9 cellular contexts compared by ENCODE assay signal in genomic region chr3:52820741-52821140, GRCh38. TPM values are rescaled to one million over a fixed set of nuclear protein-coding genes. Genes with fewer than 3 reads are reported as not detected.
DNase-seq lines count a peak whose midpoint lies in the region; ATAC-seq, FAIRE-seq and TF ChIP-seq lines count a peak whose summit lies in the region.
"Had no signal": no experiment of that assay in that cellular context is flagged by ENCODE, and none has a peak within 500 bp of the region (broad histone marks: within the 10 kb centered on the region; RNA-seq: fewer than 3 reads in every experiment).

No MANE protein-coding gene starts in this region.

- no peaks in the 10 kb centered on the region for H3K27me3 Mint-ChIP-seq in CD8-positive, alpha-beta T cell (ENCODE audit: low read depth)

- no peak for DNase-seq in CD8-positive, alpha-beta T cell
- DNase-seq in GM23248 (peak; percentile 50), kidney (no peak), NCI-H2171 (lab: John Stamatoyannopoulos, UW) (no peak)
- peak; percentile 34 to 44 for DNase-seq in activated CD4-positive, alpha-beta T cell treated with anti-CD3 and anti-CD28 coated beads, Interleukin-2, amount 50 U/mL, for 48 hours

- no peaks in the 10 kb centered on the region for H4K20me1 ChIP-seq in GM23248 (ENCODE audit: insufficient read depth)

- no peak overlapping the region for H3K4me3 ChIP-seq in CD8-positive, alpha-beta T cell (ENCODE audit: low read depth, low read length)
- no peak overlapping the region for H3K4me3 ChIP-seq in GM23248
- H3K4me3 ChIP-seq in kidney (ENCODE audit: low read length in 2 of 2), result no peak overlapping the region

- H3K9me3 Mint-ChIP-seq in CD8-positive, alpha-beta T cell, result no peaks in the 10 kb centered on the region

- H3K4me1 ChIP-seq in CD8-positive, alpha-beta T cell (ENCODE audit: insufficient read depth, low read length), result no peaks in the 10 kb centered on the region
- H3K4me1 ChIP-seq in GM23248 (ENCODE audit: insufficient read depth), result no peaks in the 10 kb centered on the region
- no peaks in the 10 kb centered on the region for H3K4me1 ChIP-seq in kidney (ENCODE audit: control insufficient read depth in 1 of 2, insufficient read depth in 1 of 2, low read depth in 1 of 2, low read length in 2 of 2)

- H3K27ac ChIP-seq in CD8-positive, alpha-beta T cell (ENCODE audit: low read depth, low read length), result no peak overlapping the region
- H3K27ac ChIP-seq in GM23248, result no peak overlapping the region
- H3K27ac ChIP-seq in kidney (ENCODE audit: low read depth in 2 of 2, low read length in 2 of 2), result no peak overlapping the region

- H3K36me3 Mint-ChIP-seq in CD8-positive, alpha-beta T cell, result peaks cover 8% of the 10 kb centered on the region

- FAIRE-seq in kidney (lab: Jason Lieb, UNC), result no peak
- FAIRE-seq: islet of Langerhans had no signal

- H3K4me2 ChIP-seq in GM23248 (ENCODE audit: unreplicated experiment), result no peak overlapping the region

- H3K4me3 Mint-ChIP-seq in CD8-positive, alpha-beta T cell, result no peak overlapping the region

- no peaks in the 10 kb centered on the region for H3K4me1 Mint-ChIP-seq in CD8-positive, alpha-beta T cell (ENCODE audit: low read depth)

- H3K79me2 ChIP-seq in GM23248 (ENCODE audit: insufficient read depth), result no peaks in the 10 kb centered on the region

- no peak for ATAC-seq in CD8-positive, alpha-beta T cell
- ATAC-seq in GM21447 (IDR thresholded peaks at IDR 0.05; ENCODE audit: unreplicated experiment) (no peak), GM18861 (IDR thresholded peaks at IDR 0.05; ENCODE audit: unreplicated experiment) (no peak), HG03378 (IDR thresholded peaks at IDR 0.05; ENCODE audit: unreplicated experiment) (no peak)

- no peak overlapping the region for H3K9ac ChIP-seq in GM23248
- H3K9ac ChIP-seq in kidney (ENCODE audit: low read length in 2 of 2), result no peak overlapping the region

- no peaks in the 10 kb centered on the region for H3K9me2 ChIP-seq in GM23248 (ENCODE audit: insufficient read depth)

- no peak overlapping the region for H2AFZ ChIP-seq in GM23248

- in situ Hi-C loops in GM23248 (cut with MboI), result no loop called here

- 40 to 46% methylated on average over 10 of the region's 10 CpGs for WGBS in GM23248 (ENCODE audit: low coverage in 1 of 2, low lambda C conversion rate in 2 of 2, missing lambda C conversion rate in 2 of 2), 2 experiments

- intact Hi-C loops in CD8-positive, alpha-beta T cell (cut with DNase I, micrococcal nuclease), result no loop called here
- intact Hi-C loops in kidney (cut with DNase I), result no loop called here

- peak; percentile 35 for TF ChIP-seq CTCF in CD8-positive, alpha-beta T cell (IDR thresholded peaks at IDR 0.05)
- TF ChIP-seq CTCF in kidney (IDR thresholded peaks at IDR 0.05; ENCODE audit: borderline replicate concordance, extremely low read depth, insufficient read depth), result peak; percentile 10

- POLR2A ChIA-PET in CD8-positive, alpha-beta T cell (lab: Charles Lee), result no interaction called here

- H3K9me3 ChIP-seq in CD8-positive, alpha-beta T cell (ENCODE audit: low read length), result no peaks in the 10 kb centered on the region
- H3K9me3 ChIP-seq in GM23248 (ENCODE audit: low read depth), result no peaks in the 10 kb centered on the region
- H3K9me3 ChIP-seq in kidney (ENCODE audit: control insufficient read depth in 1 of 2, low read length in 2 of 2), result no peaks in the 10 kb centered on the region

- H3K27ac Mint-ChIP-seq in CD8-positive, alpha-beta T cell, result no peak overlapping the region

- H3F3A ChIP-seq in GM23248 (ENCODE audit: insufficient read depth), result no peaks in the 10 kb centered on the region

- no peaks in the 10 kb centered on the region for H3K27me3 ChIP-seq in CD8-positive, alpha-beta T cell (ENCODE audit: insufficient read depth, low read length)
- H3K27me3 ChIP-seq in GM23248 (replicated peaks; ENCODE audit: insufficient read depth), result no peaks in the 10 kb centered on the region

- CTCF ChIA-PET in CD8-positive, alpha-beta T cell (lab: Charles Lee), result interaction anchor here (1.0 to 2.1 kb wide), 5 partner anchors 10 to 77 kb away, joined by 3 to 6 read pairs (median 4); no protein-coding TSS in a partner anchor

- H3K36me3 ChIP-seq in CD8-positive, alpha-beta T cell (ENCODE audit: insufficient read depth, low read length), result no peaks in the 10 kb centered on the region
- H3K36me3 ChIP-seq in GM23248 (ENCODE audit: low read depth) (no peaks in the 10 kb centered on the region), kidney (ENCODE audit: control insufficient read depth in 1 of 2, insufficient read depth in 2 of 2, low read length in 2 of 2) (peaks cover 0 to 9% of the 10 kb centered on the region in 2 donors)

RNA-seq across cellular contexts. Expression of gene ITIH4, which starts 9.7 kb away (rescaled TPM):
- total RNA-seq in CD8-positive, alpha-beta T cell, result 10 to 100 TPM; 26.4 to 28.4 TPM
- 0.11 TPM in 1 of 2 replicates, not detected in the other for total RNA-seq in GM23248 (2014; rRNA removed; shearing (Covaris generic))
- polyA plus RNA-seq in GM23248 (2016; fragmentation: Nextera tagmentation; extraction: Ambion mirVana), result not detected in 2 replicates
- total RNA-seq in kidney, result 15.4 TPM
- polyA plus RNA-seq in kidney (ENCODE audit: insufficient read depth, low read depth, low replicate concordance), result 12.9 TPM

RNA-seq across cellular contexts. Expression of gene MUSTN1, which starts 14.1 kb away (rescaled TPM):
- 1 to 10 TPM; 3.4 to 6.7 TPM for total RNA-seq in CD8-positive, alpha-beta T cell
- not detected in 2 replicates for total RNA-seq in GM23248 (2014; rRNA removed; shearing (Covaris generic))
- polyA plus RNA-seq in GM23248 (2016; fragmentation: Nextera tagmentation; extraction: Ambion mirVana), result not detected in 2 replicates
- 18.6 TPM for total RNA-seq in kidney
- 47.8 TPM for polyA plus RNA-seq in kidney (ENCODE audit: insufficient read depth, low read depth, low replicate concordance)

RNA-seq across cellular contexts. Expression of gene ITIH3, which starts 26.1 kb away (rescaled TPM):
- not detected for total RNA-seq in CD8-positive, alpha-beta T cell
- total RNA-seq in GM23248 (2014; rRNA removed; shearing (Covaris generic)), result not detected in 2 replicates
- not detected in 2 replicates for polyA plus RNA-seq in GM23248 (2016; fragmentation: Nextera tagmentation; extraction: Ambion mirVana)
- total RNA-seq in kidney, result 2.3 TPM
- polyA plus RNA-seq in kidney (ENCODE audit: insufficient read depth, low read depth, low replicate concordance), result 2.1 TPM

RNA-seq across cellular contexts. Expression of gene ITIH1, which starts 43.3 kb away (rescaled TPM):
- not detected for total RNA-seq in CD8-positive, alpha-beta T cell
- total RNA-seq in GM23248 (2014; rRNA removed; shearing (Covaris generic)), result not detected in 2 replicates
- polyA plus RNA-seq in GM23248 (2016; fragmentation: Nextera tagmentation; extraction: Ambion mirVana) (not detected in 2 replicates), kidney (ENCODE audit: insufficient read depth, low read depth, low replicate concordance) (not detected)
- total RNA-seq in kidney, result 0.22 TPM

RNA-seq across cellular contexts. Expression of gene NEK4, which starts 50.0 kb away (rescaled TPM):
- 1 to 10 TPM; 5.1 to 5.6 TPM for total RNA-seq in CD8-positive, alpha-beta T cell
- total RNA-seq in GM23248 (2014; rRNA removed; shearing (Covaris generic)), result 15.8 and 17.6 TPM in 2 replicates
- 8.4 and 8.7 TPM in 2 replicates for polyA plus RNA-seq in GM23248 (2016; fragmentation: Nextera tagmentation; extraction: Ambion mirVana)
- 27.9 TPM for total RNA-seq in kidney
- polyA plus RNA-seq in kidney (ENCODE audit: insufficient read depth, low read depth, low replicate concordance), result 5.5 TPM

Comparison
In these comparisons a context has a peak if more than half of its experiments do, and no peak if none do; other contexts are left out.
1. DNase-seq: peak in GM23248 (single experiment) and activated CD4-positive, alpha-beta T cell treated with anti-CD3 and anti-CD28 coated beads, Interleukin-2, amount 50 U/mL, for 48 hours (2 of 2); none in CD8-positive, alpha-beta T cell (0 of 7), kidney (single experiment) and NCI-H2171 (single experiment).
2. RNA of gene ITIH4, which starts 9.7 kb away (total RNA-seq): 26.4 to 28.4 TPM in CD8-positive, alpha-beta T cell and 15.4 TPM in kidney (single experiment); 0.11 TPM in GM23248; every median in the first group is over 10 times any median in the second.